In genomic region chr3:47452460-47453215, GRCh38 we compare ENCODE assay signal across 20 cellular contexts.
"Had no signal": no experiment of that assay in that cellular context is flagged by ENCODE, and none has a peak within 500 bp of the region (broad histone marks: within the 10 kb centered on the region; RNA-seq: fewer than 3 reads in every experiment).

No MANE protein-coding gene starts in this region.

- H3K36me3 ChIP-seq: gastroesophageal sphincter, left ventricle myocardium inferior, neutrophil, thoracic aorta, transverse colon had no signal

- ATAC-seq: gastroesophageal sphincter; right cardiac atrium; stimulated activated naive B cell treated with anti-CD40 and anti-IgM and Interleukin-4, amounts not matched to agents 10 μg/mL and 1 μg/mL and 100 μg/mL, for 72 hours; stimulated activated naive CD8-positive, alpha-beta T cell treated with anti-CD3 and anti-CD28 coated beads, Interleukin-15, amount 100 ng/mL, for 72 hours had no signal

- DNase-seq: endodermal cell; erythroblast; foreskin fibroblast; glutamatergic neuron; left ventricle myocardium inferior; mesenchymal stem cell; naive B cell; nephron progenitor cell; posterior cingulate gyrus; right cardiac atrium; stimulated activated CD4-positive, alpha-beta T cell treated with anti-CD3 and anti-CD28 coated beads, Interleukin-4, amount 100 ng/mL, for 1 hour; stimulated activated CD8-positive, alpha-beta memory T cell treated with anti-CD3 and anti-CD28 coated beads, Interleukin-4, amount 100 ng/mL, for 48 hours; stimulated activated naive B cell treated with anti-CD40 and anti-IgM and Interleukin-4, amounts not matched to agents 10 μg/mL and 1 μg/mL and 100 μg/mL, for 72 hours; stimulated activated naive CD8-positive, alpha-beta T cell treated with anti-CD3 and anti-CD28 coated beads, Interleukin-15, amount 100 ng/mL, for 72 hours; transverse colon had no signal

- H3K27me3 ChIP-seq: gastroesophageal sphincter, neutrophil, transverse colon had no signal

- H3K4me1 Mint-ChIP-seq: nephron progenitor cell had no signal

- H3K4me3 Mint-ChIP-seq: dendritic cell treated with granulocyte-macrophage colony-stimulating factor and Interleukin-4, amounts not matched to agents 40 ng/mL and 50 ng/mL, for 4 days; endodermal cell; naive B cell; nephron progenitor cell; stimulated activated naive B cell treated with anti-CD40 and anti-IgM and Interleukin-4, amounts not matched to agents 10 μg/mL and 1 μg/mL and 100 μg/mL, for 72 hours; stimulated activated naive CD8-positive, alpha-beta T cell treated with anti-CD3 and anti-CD28 coated beads, Interleukin-15, amount 100 ng/mL, for 72 hours had no signal

- H3K4me3 ChIP-seq: gastroesophageal sphincter, left ventricle myocardium inferior, lung, thoracic aorta, transverse colon had no signal

- H3K27ac ChIP-seq: gastroesophageal sphincter, left ventricle myocardium inferior, neutrophil, thoracic aorta, transverse colon had no signal

- H3K9me3 ChIP-seq: gastroesophageal sphincter, neutrophil, thoracic aorta, transverse colon had no signal

- H3K27ac Mint-ChIP-seq: dendritic cell treated with granulocyte-macrophage colony-stimulating factor and Interleukin-4, amounts not matched to agents 40 ng/mL and 50 ng/mL, for 4 days; endodermal cell; nephron progenitor cell; stimulated activated naive B cell treated with anti-CD40 and anti-IgM and Interleukin-4, amounts not matched to agents 10 μg/mL and 1 μg/mL and 100 μg/mL, for 72 hours; stimulated activated naive CD8-positive, alpha-beta T cell treated with anti-CD3 and anti-CD28 coated beads, Interleukin-15, amount 100 ng/mL, for 72 hours had no signal

- H3K9me3 Mint-ChIP-seq: dendritic cell treated with granulocyte-macrophage colony-stimulating factor and Interleukin-4, amounts not matched to agents 40 ng/mL and 50 ng/mL, for 4 days; endodermal cell; stimulated activated naive B cell treated with anti-CD40 and anti-IgM and Interleukin-4, amounts not matched to agents 10 μg/mL and 1 μg/mL and 100 μg/mL, for 72 hours; stimulated activated naive CD8-positive, alpha-beta T cell treated with anti-CD3 and anti-CD28 coated beads, Interleukin-15, amount 100 ng/mL, for 72 hours had no signal

- H3K27me3 Mint-ChIP-seq: dendritic cell treated with granulocyte-macrophage colony-stimulating factor and Interleukin-4, amounts not matched to agents 40 ng/mL and 50 ng/mL, for 4 days; naive B cell; stimulated activated naive B cell treated with anti-CD40 and anti-IgM and Interleukin-4, amounts not matched to agents 10 μg/mL and 1 μg/mL and 100 μg/mL, for 72 hours; stimulated activated naive CD8-positive, alpha-beta T cell treated with anti-CD3 and anti-CD28 coated beads, Interleukin-15, amount 100 ng/mL, for 72 hours had no signal
